33 cellular contexts compared by ENCODE assay signal in genomic region chr1:100019220-100019619, GRCh38.
"Had no signal": no experiment of that assay in that cellular context is flagged by ENCODE, and none has a peak within 500 bp of the region (broad histone marks: within the 10 kb centered on the region; RNA-seq: fewer than 3 reads in every experiment).

No MANE protein-coding gene starts in this region.

- H3K9me3 ChIP-seq: adrenal gland, ascending aorta, body of pancreas, breast epithelium had no signal

- FAIRE-seq: astrocyte, bronchial epithelial cell had no signal

- DNase-seq: activated effector memory CD4-positive, alpha-beta T cell treated with anti-CD3 and anti-CD28 coated beads, Interleukin-2, amount 50 U/mL, for 16 hours; activated effector memory CD4-positive, alpha-beta T cell treated with Interleukin-2 at 50 U/mL for 16 hours; activated gamma-delta T cell; activated gamma-delta T cell treated with Interleukin-2 at 50 U/mL for 16 hours; activated naive CD4-positive, alpha-beta T cell; activated naive CD4-positive, alpha-beta T cell treated with anti-CD3 and anti-CD28 coated beads for 36 hours; activated naive CD4-positive, alpha-beta T cell treated with anti-CD3 and anti-CD28 coated beads, Interleukin-2, amount 10 ng/mL, durations not matched to agents 7 days and 5 days; activated naive CD4-positive, alpha-beta T cell treated with anti-CD3 and anti-CD28 coated beads, Interleukin-2, amount 50 U/mL, for 16 hours; activated naive CD4-positive, alpha-beta T cell treated with Interleukin-2 at 50 U/mL for 16 hours; activated naive CD8-positive, alpha-beta T cell treated with anti-CD3 and anti-CD28 coated beads for 36 hours; activated naive CD8-positive, alpha-beta T cell treated with anti-CD3 and anti-CD28 coated beads, Interleukin-2, amount 10 ng/mL, durations not matched to agents 7 days and 5 days; activated naive CD8-positive, alpha-beta T cell treated with anti-CD3 and anti-CD28 coated beads, Interleukin-2, amount 50 U/mL, for 24 hours; activated T-cell treated with anti-CD3 and anti-CD28 coated beads, Interleukin-2, amount 50 U/mL, for 24 hours; activated T-cell treated with anti-CD3 and anti-CD28 coated beads, Interleukin-2, amount 50 U/mL, for 4 hours; activated T-cell treated with anti-CD3 and anti-CD28 coated beads, Interleukin-2, amount 50 U/mL, for 48 hours; activated T-cell treated with anti-CD3 and anti-CD28 coated beads, Interleukin-2, amount 50 U/mL, for 72 hours; adrenal gland; amniotic stem cell; amygdala; anterior cingulate cortex; aorta; body of pancreas; brain microvascular endothelial cell; caudate nucleus; central memory CD4-positive, alpha-beta T cell; cerebellar nuclear complex had no signal

- ATAC-seq: activated naive CD4-positive, alpha-beta T cell treated with anti-CD3 and anti-CD28 coated beads, Interleukin-2, amount 50 U/mL, for 72 hours; activated naive CD8-positive, alpha-beta T cell treated with anti-CD3 and anti-CD28 coated beads, Interleukin-2, amount 50 U/mL, for 24 hours; activated T-cell treated with anti-CD3 and anti-CD28 coated beads, Interleukin-2, amount 50 U/mL, for 4 hours; activated T-cell treated with anti-CD3 and anti-CD28 coated beads, Interleukin-2, amount 50 U/mL, for 72 hours; activated T-helper 17 cell treated with anti-CD3 and anti-CD28 coated beads, Interleukin-2, amount 50 U/mL, for 72 hours; body of pancreas had no signal

- H3K4me1 ChIP-seq: adrenal gland, ascending aorta, body of pancreas, breast epithelium had no signal

- H3K27ac ChIP-seq: adrenal gland, ascending aorta, body of pancreas, brain microvascular endothelial cell, breast epithelium, cardiac muscle cell had no signal

- H3K36me3 ChIP-seq: adrenal gland, brain microvascular endothelial cell, breast epithelium, cardiac muscle cell had no signal

- H3K27me3 ChIP-seq: adrenal gland, ascending aorta, body of pancreas, brain microvascular endothelial cell, breast epithelium, cardiac muscle cell had no signal

- H3K4me3 ChIP-seq: adrenal gland, ascending aorta, body of pancreas, breast epithelium, cardiac muscle cell had no signal
